13 cellular contexts compared by ENCODE assay signal in genomic region chr20:4688342-4688741, GRCh38. TPM values are rescaled to one million over a fixed set of nuclear protein-coding genes. Genes with fewer than 3 reads are reported as not detected.
DNase-seq lines count a peak whose midpoint lies in the region; ATAC-seq, FAIRE-seq and TF ChIP-seq lines count a peak whose summit lies in the region.
"Had no signal": no experiment of that assay in that cellular context is flagged by ENCODE, and none has a peak within 500 bp of the region (broad histone marks: within the 10 kb centered on the region; RNA-seq: fewer than 3 reads in every experiment).

No MANE protein-coding gene starts in this region.

- CTCF ChIA-PET in HepG2 (lab: Yijun Ruan, JAX; ENCODE audit: low intra/inter-chr PET ratio, low total read pairs) = no interaction called here

- no TSS peak for BruUV-seq in HepG2 (replicated peaks; lab: Mats Ljungman, UMichigan)

- H3K4me3 ChIP-seq in HepG2 (replicated peaks in 1 of 3; ENCODE audit: insufficient read depth in 1 of 3, low read depth in 2 of 3, low read length in 3 of 3) (no peak overlapping the region), right lobe of liver (no peak overlapping the region)

- ATAC-seq in HepG2 = no peak
- ATAC-seq in right lobe of liver = no peak
- no peak for ATAC-seq in naive thymus-derived CD8-positive, alpha-beta T cell
- ATAC-seq in HG02763 (IDR thresholded peaks at IDR 0.05; ENCODE audit: unreplicated experiment) = no peak
- no peak for ATAC-seq in GM18517 (IDR thresholded peaks at IDR 0.05; ENCODE audit: unreplicated experiment)
- ATAC-seq: WTC11 had no signal

- H2AFZ ChIP-seq in HepG2 (ENCODE audit: low read length) = no peak overlapping the region

- H3K79me2 ChIP-seq in HepG2 (ENCODE audit: insufficient read depth, low read length) = peaks cover 52% of the 10 kb centered on the region

- POLR2A ChIA-PET in HepG2 (lab: Yijun Ruan, JAX) = no interaction called here
- POLR2A ChIA-PET in naive thymus-derived CD8-positive, alpha-beta T cell (lab: Charles Lee) = no interaction called here

- H3K9me3 ChIP-seq in HepG2 (ENCODE audit: low read length) = no peaks in the 10 kb centered on the region
- no peaks in the 10 kb centered on the region for H3K9me3 ChIP-seq in right lobe of liver

- peak overlapping the region in 8 of 10 donors; percentile 6 to 91 (median 30) for H3K27ac Mint-ChIP-seq in naive thymus-derived CD8-positive, alpha-beta T cell

- in situ Hi-C loops in HepG2 (cut with HindIII; ENCODE audit: extremely low pct_ligation_motif_present, low pct_unique_long_range_greater_than_20kb) = no loop called here

- peak overlapping the region in 8 of 10 donors; percentile 20 to 91 (median 36) for H3K4me3 Mint-ChIP-seq in naive thymus-derived CD8-positive, alpha-beta T cell

- no peak for DNase-seq in HepG2 (ENCODE audit: low spot score)
- DNase-seq in right lobe of liver = no peak
- DNase-seq in naive thymus-derived CD8-positive, alpha-beta T cell = no peak
- no peak for DNase-seq in H54 (ENCODE audit: insufficient read length, low spot score)
- DNase-seq in AG20443 (ENCODE audit: low spot score) = no peak
- DNase-seq: NCI-H1092 treated with DMSO at 0.1 percent for 48 hours; stimulated activated naive CD4-positive, alpha-beta T cell treated with Interleukin-2 at 50 U/mL for 16 hours had no signal

- WGBS in HepG2 (ENCODE audit: low lambda C conversion rate) = 92% methylated on average over 2 of the region's 2 CpGs
- WGBS in right lobe of liver (ENCODE audit: insufficient coverage, low coverage, low lambda C conversion rate, missing lambda C conversion rate) = 85% methylated on average over 2 of the region's 2 CpGs

- H3K4me1 Mint-ChIP-seq in naive thymus-derived CD8-positive, alpha-beta T cell = peaks cover 26 to 78% (median 73%) of the 10 kb centered on the region in 4 donors

- TF ChIP-seq POLR2A in HepG2 (IDR thresholded peaks at IDR 0.05; ENCODE audit: insufficient read depth in 1 of 2, low read depth in 2 of 2, low read length in 2 of 2) = no peak
- no peak for TF ChIP-seq POLR2A in right lobe of liver (IDR thresholded peaks at IDR 0.05)
- TF ChIP-seq POLR2A in H54 (IDR thresholded peaks at IDR 0.05; ENCODE audit: low read depth, low read length) = no peak

- no peak for TF ChIP-seq RAD21 in HepG2 (CRISPR knock-in tag; IDR thresholded peaks at IDR 0.05)

- no peaks in the 10 kb centered on the region for H3K9me3 Mint-ChIP-seq in naive thymus-derived CD8-positive, alpha-beta T cell
- H3K9me3 Mint-ChIP-seq: memory B cell, WTC11 had no signal

- TF ChIP-seq EP300 in HepG2 (IDR thresholded peaks at IDR 0.05; ENCODE audit: low read depth in 2 of 2, low read length in 2 of 2) (no peak), HepG2 (CRISPR knock-in tag; IDR thresholded peaks at IDR 0.05; ENCODE audit: borderline replicate concordance) (no peak)

- H3K27ac ChIP-seq in HepG2 (ENCODE audit: extremely low read length, insufficient read depth, low read length) = no peak overlapping the region
- no peak overlapping the region for H3K27ac ChIP-seq in right lobe of liver
- H3K27ac ChIP-seq in angular gyrus (ENCODE audit: low read depth, low read length) = peak overlapping the region; percentile 80

- no peaks in the 10 kb centered on the region for H3K27me3 Mint-ChIP-seq in naive thymus-derived CD8-positive, alpha-beta T cell
- H3K27me3 Mint-ChIP-seq: memory B cell had no signal

- FAIRE-seq in HepG2 (lab: Jason Lieb, UNC) (no peak), H54 (lab: Jason Lieb, UNC) (no peak)
- FAIRE-seq: frontal cortex had no signal

- H3K4me2 ChIP-seq in HepG2 (ENCODE audit: low read depth, low read length) = 0 out of 2 replicates have a peak overlapping the region, but pooled peaks have one; percentile 1

- H3K36me3 ChIP-seq in HepG2 (replicated peaks in 1 of 2; ENCODE audit: control insufficient read depth in 1 of 2, insufficient read depth in 2 of 2, low read length in 2 of 2) = peaks cover 0 to 5% of the 10 kb centered on the region in 2 experiments; a peak in 1 of 5 replicates
- H3K36me3 ChIP-seq in right lobe of liver = no peaks in the 10 kb centered on the region

- no peak for TF ChIP-seq CTCF in HepG2 (CRISPR knock-in tag; IDR thresholded peaks at IDR 0.05)
- no peak for TF ChIP-seq CTCF in right lobe of liver (IDR thresholded peaks at IDR 0.05)

- H3K36me3 Mint-ChIP-seq in naive thymus-derived CD8-positive, alpha-beta T cell = peaks cover 0 to 21% (median 5%) of the 10 kb centered on the region in 3 donors
- H3K36me3 Mint-ChIP-seq: WTC11 had no signal

- H3K27me3 ChIP-seq in HepG2 (ENCODE audit: control insufficient read depth in 1 of 2, insufficient read depth in 2 of 2, low read length in 2 of 2) = no peaks in the 10 kb centered on the region; a peak in 2 of 5 replicates
- H3K27me3 ChIP-seq in right lobe of liver = no peaks in the 10 kb centered on the region

- peaks cover 70% of the 10 kb centered on the region for H3K4me1 ChIP-seq in HepG2 (ENCODE audit: insufficient read depth, low read length)
- H3K4me1 ChIP-seq in right lobe of liver = peaks cover 0 to 16% (median 0%) of the 10 kb centered on the region in 4 donors

- peaks cover 20% of the 10 kb centered on the region for H4K20me1 ChIP-seq in HepG2 (ENCODE audit: insufficient read depth, low read length)

- intact Hi-C loops in HepG2 (cut with micrococcal nuclease; ENCODE audit: unreplicated experiment) (no loop called here), right lobe of liver (cut with DNase I) (no loop called here)

- no peak overlapping the region for H3K9ac ChIP-seq in HepG2 (ENCODE audit: insufficient read depth, low read depth, low read length)

TF ChIP-seq in HepG2, 621 proteins besides CTCF, POLR2A, EP300 and RAD21 (continues in another document):
- TF ChIP-seq MIER2 (CRISPR knock-in tag; IDR thresholded peaks at IDR 0.05) (no peak), MYPOP (CRISPR knock-in tag; IDR thresholded peaks at IDR 0.05) (no peak)

RNA-seq across cellular contexts. Expression of gene PRNP, which starts 2.1 kb away (rescaled TPM):
- total RNA-seq in HepG2 (2016; rRNA removed; fragmentation: Illumina TruSeq; extraction: Trizol) (49.5 and 90.2 TPM in 2 replicates), right lobe of liver (10 to 100 TPM; 20.8 to 59.9 (median 41.7) TPM)
- total RNA-seq in HepG2 (2016; cell fraction: cytosol; rRNA removed; fragmentation: Illumina TruSeq; extraction: Trizol; ENCODE audit: low read depth) = 13.4 and 13.5 TPM in 2 replicates
- 46.2 and 90.7 TPM in 2 replicates for total RNA-seq in HepG2 (2016; cell fraction: insoluble cytoplasmic fraction; rRNA removed; fragmentation: Illumina TruSeq; extraction: Trizol)
- 34.2 and 39.7 TPM in 2 replicates for total RNA-seq in HepG2 (2016; cell fraction: membrane; rRNA removed; fragmentation: Illumina TruSeq; extraction: Trizol)
- total RNA-seq in HepG2 (2016; cell fraction: nucleus; rRNA removed; fragmentation: Illumina TruSeq; extraction: Trizol) = 74.6 and 91.1 TPM in 2 replicates
- polyA plus RNA-seq in HepG2 (2011; rRNA removed) = 176 and 203 TPM in 2 replicates
- 188 and 194 TPM in 2 replicates for polyA plus RNA-seq in HepG2 (2011; cell fraction: cytosol; rRNA removed)
- polyA plus RNA-seq in HepG2 (2011; cell fraction: nucleus; rRNA removed) = 48.0 and 50.3 TPM in 2 replicates
- polyA plus RNA-seq in HepG2 (2012) = 103 and 105 TPM in 2 replicates
- 10.8 and 11.8 TPM in 2 replicates for polyA plus RNA-seq in HepG2 (2016; cell fraction: cytosol; fragmentation: Illumina TruSeq; extraction: Trizol; ENCODE audit: low read depth)
- polyA plus RNA-seq in HepG2 (2016; cell fraction: insoluble cytoplasmic fraction; fragmentation: Illumina TruSeq; extraction: Trizol; ENCODE audit: low read depth) = 56.4 and 59.5 TPM in 2 replicates
- polyA plus RNA-seq in HepG2 (2016; cell fraction: membrane; fragmentation: Illumina TruSeq; extraction: Trizol; ENCODE audit: low read depth) = 24.0 and 24.5 TPM in 2 replicates
- 131 and 138 TPM in 2 replicates for polyA plus RNA-seq in HepG2 (2016; cell fraction: nucleus; fragmentation: Illumina TruSeq; extraction: Trizol; ENCODE audit: insufficient read depth, low read depth)
- 95.4 and 192 TPM in 2 replicates for polyA minus RNA-seq in HepG2 (2011; rRNA and poly(A)+ RNA removed; ENCODE audit: low replicate concordance)
- 126 and 147 TPM in 2 replicates for polyA minus RNA-seq in HepG2 (2011; cell fraction: cytosol; rRNA and poly(A)+ RNA removed)
- polyA minus RNA-seq in HepG2 (2011; cell fraction: nucleus; rRNA and poly(A)+ RNA removed) = 25.6 and 36.6 TPM in 2 replicates
- 10 to 100 TPM; 54.5 to 56.6 TPM for total RNA-seq in naive thymus-derived CD8-positive, alpha-beta T cell
- polyA plus RNA-seq in naive thymus-derived CD8-positive, alpha-beta T cell = 10 to 100 TPM; 57.9 to 72.3 (median 67.8) TPM

RNA-seq across cellular contexts. Expression of gene PRND, which starts 33.4 kb away (rescaled TPM):
- total RNA-seq in HepG2 (2016; rRNA removed; fragmentation: Illumina TruSeq; extraction: Trizol) (not detected in 2 replicates), right lobe of liver (not detected)
- not detected in 2 replicates for total RNA-seq in HepG2 (2016; cell fraction: cytosol; rRNA removed; fragmentation: Illumina TruSeq; extraction: Trizol; ENCODE audit: low read depth)
- total RNA-seq in HepG2 (2016; cell fraction: insoluble cytoplasmic fraction; rRNA removed; fragmentation: Illumina TruSeq; extraction: Trizol) = not detected in 2 replicates
- not detected in 2 replicates for total RNA-seq in HepG2 (2016; cell fraction: membrane; rRNA removed; fragmentation: Illumina TruSeq; extraction: Trizol)
- not detected in 2 replicates for total RNA-seq in HepG2 (2016; cell fraction: nucleus; rRNA removed; fragmentation: Illumina TruSeq; extraction: Trizol)
- not detected in 2 replicates for polyA plus RNA-seq in HepG2 (2011; rRNA removed)
- not detected in 2 replicates for polyA plus RNA-seq in HepG2 (2011; cell fraction: cytosol; rRNA removed)
- polyA plus RNA-seq in HepG2 (2011; cell fraction: nucleus; rRNA removed) = not detected in 2 replicates
- not detected in 2 replicates for polyA plus RNA-seq in HepG2 (2012)
- polyA plus RNA-seq in HepG2 (2016; cell fraction: cytosol; fragmentation: Illumina TruSeq; extraction: Trizol; ENCODE audit: low read depth) = not detected in 2 replicates
- not detected in 2 replicates for polyA plus RNA-seq in HepG2 (2016; cell fraction: insoluble cytoplasmic fraction; fragmentation: Illumina TruSeq; extraction: Trizol; ENCODE audit: low read depth)
- not detected in 2 replicates for polyA plus RNA-seq in HepG2 (2016; cell fraction: membrane; fragmentation: Illumina TruSeq; extraction: Trizol; ENCODE audit: low read depth)
- polyA plus RNA-seq in HepG2 (2016; cell fraction: nucleus; fragmentation: Illumina TruSeq; extraction: Trizol; ENCODE audit: insufficient read depth, low read depth) = not detected in 2 replicates
- not detected in 2 replicates for polyA minus RNA-seq in HepG2 (2011; rRNA and poly(A)+ RNA removed; ENCODE audit: low replicate concordance)
- not detected in 2 replicates for polyA minus RNA-seq in HepG2 (2011; cell fraction: cytosol; rRNA and poly(A)+ RNA removed)
- polyA minus RNA-seq in HepG2 (2011; cell fraction: nucleus; rRNA and poly(A)+ RNA removed) = not detected in 2 replicates
- not detected for total RNA-seq in naive thymus-derived CD8-positive, alpha-beta T cell
- polyA plus RNA-seq in naive thymus-derived CD8-positive, alpha-beta T cell = not detected
